Comparison of ENCODE assay signal across 19 cellular contexts in the genomic region with DNA sequence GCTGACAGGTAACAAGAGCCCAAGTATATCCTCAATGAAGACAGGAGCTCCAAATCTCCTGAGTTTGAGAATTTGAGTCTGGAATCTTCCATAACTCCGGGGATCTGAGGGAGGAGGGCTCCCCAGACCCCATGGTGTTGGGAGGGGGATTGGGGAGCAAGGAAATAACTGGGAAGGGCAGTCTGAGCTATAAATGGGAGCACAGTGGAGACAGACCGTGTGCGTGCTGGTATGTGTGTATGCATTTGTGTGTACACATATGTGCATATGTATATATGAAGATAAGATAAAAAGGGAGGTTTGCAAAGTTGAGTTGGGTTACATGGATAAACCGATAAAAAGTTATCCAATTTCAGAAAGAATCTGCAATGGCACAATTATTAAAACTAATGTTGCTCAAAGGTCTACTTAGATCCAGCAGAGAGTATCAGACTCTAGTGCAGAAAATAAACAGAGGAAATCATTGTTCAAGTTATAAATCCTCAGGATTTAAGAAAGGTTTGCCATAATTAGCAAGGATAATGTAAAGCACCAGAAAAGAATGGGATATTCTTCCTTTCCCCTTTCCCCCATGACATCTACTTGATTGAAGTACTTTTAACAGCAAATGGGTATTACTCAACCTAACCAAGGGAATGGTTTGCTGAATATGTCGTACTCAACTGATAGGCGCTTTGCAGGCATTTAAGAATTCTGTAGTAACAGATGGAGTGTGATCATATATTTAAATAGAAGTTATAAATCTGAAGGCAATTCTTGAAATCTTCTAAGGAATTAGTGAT. TPM values are rescaled to one million over a fixed set of nuclear protein-coding genes. Genes with fewer than 3 reads are reported as not detected.
DNase-seq lines count a peak whose midpoint lies in the region; ATAC-seq and TF ChIP-seq lines count a peak whose summit lies in the region.
"Had no signal": no experiment of that assay in that cellular context is flagged by ENCODE, and none has a peak within 500 bp of the region (broad histone marks: within the 10 kb centered on the region; RNA-seq: fewer than 3 reads in every experiment).

No MANE protein-coding gene starts in this region.

- intact Hi-C loops in Right ventricle myocardium superior (cut with DNase I), result no loop called here

- no peaks in the 10 kb centered on the region for H3K36me3 Mint-ChIP-seq in nephron progenitor cell (ENCODE audit: low read depth)
- no peaks in the 10 kb centered on the region for H3K36me3 Mint-ChIP-seq in activated naive CD4-positive, alpha-beta T cell treated with anti-CD3 and anti-CD28 coated beads, Interleukin-2, amount 50 U/mL, for 72 hours

- ATAC-seq in Right ventricle myocardium superior (ENCODE audit: poor library complexity) (no peak), HG02759 (IDR thresholded peaks at IDR 0.05; ENCODE audit: unreplicated experiment) (no peak)
- no peak for ATAC-seq in activated naive CD4-positive, alpha-beta T cell treated with anti-CD3 and anti-CD28 coated beads, Interleukin-2, amount 50 U/mL, for 72 hours
- ATAC-seq: Panc1 had no signal

- H3K4me1 Mint-ChIP-seq in nephron progenitor cell, result peaks cover 64% of the 10 kb centered on the region

- H3K4me3 ChIP-seq in right atrium auricular region (peak overlapping the region; percentile 66 to 75), esophagus (ENCODE audit: low read depth in 1 of 2, low read length in 2 of 2) (peak overlapping the region in 1 of 2 donors; percentile 74), urinary bladder (ENCODE audit: low read depth, low read length) (peak overlapping the region; percentile 88)

- H3K9me3 ChIP-seq in right atrium auricular region, result no peaks in the 10 kb centered on the region
- H3K9me3 ChIP-seq in esophagus (ENCODE audit: control insufficient read depth in 2 of 2, insufficient read depth in 1 of 2, low read depth in 1 of 2, low read length in 1 of 2), result no peaks in the 10 kb centered on the region
- H3K9me3 ChIP-seq: SK-N-SH had no signal

- no peaks in the 10 kb centered on the region for H3K9me3 Mint-ChIP-seq in nephron progenitor cell
- H3K9me3 Mint-ChIP-seq in activated naive CD4-positive, alpha-beta T cell treated with anti-CD3 and anti-CD28 coated beads, Interleukin-2, amount 50 U/mL, for 72 hours, result no peaks in the 10 kb centered on the region

- peak overlapping the region; percentile 26 for H3K27ac Mint-ChIP-seq in nephron progenitor cell
- H3K27ac Mint-ChIP-seq in activated naive CD4-positive, alpha-beta T cell treated with anti-CD3 and anti-CD28 coated beads, Interleukin-2, amount 50 U/mL, for 72 hours, result no peak overlapping the region

- H3K4me3 Mint-ChIP-seq in nephron progenitor cell, result peak overlapping the region; percentile 93

- H3K27me3 Mint-ChIP-seq in nephron progenitor cell (ENCODE audit: low read depth, poor library complexity), result no peaks in the 10 kb centered on the region

- H3K4me1 ChIP-seq in right atrium auricular region (peaks cover 0 to 9% of the 10 kb centered on the region in 2 donors), esophagus (ENCODE audit: control insufficient read depth in 2 of 2, insufficient read depth in 2 of 2, low read length in 1 of 2) (no peaks in the 10 kb centered on the region), urinary bladder (ENCODE audit: insufficient read depth) (peaks cover 3% of the 10 kb centered on the region)

- WGBS in esophagus, 2 donors, result 47 to 70% methylated on average over 6 of the region's 6 CpGs
- 73% methylated on average over 6 of the region's 6 CpGs for WGBS in urinary bladder

- H3K36me3 ChIP-seq in right atrium auricular region, result no peaks in the 10 kb centered on the region
- peaks cover 0 to 3% of the 10 kb centered on the region in 2 donors for H3K36me3 ChIP-seq in esophagus (ENCODE audit: control insufficient read depth in 2 of 2, insufficient read depth in 2 of 2, low read length in 1 of 2)
- H3K36me3 ChIP-seq in urinary bladder (ENCODE audit: insufficient read depth), result no peaks in the 10 kb centered on the region

- peak overlapping the region in 1 of 2 donors; percentile 83 for H3K27ac ChIP-seq in right atrium auricular region
- peak overlapping the region; percentile 3 to 34 for H3K27ac ChIP-seq in esophagus (ENCODE audit: low read depth in 2 of 2, low read length in 1 of 2)
- H3K27ac ChIP-seq in urinary bladder (ENCODE audit: low read depth), result no peak overlapping the region
- H3K27ac ChIP-seq: epithelial cell of prostate, HL-60 had no signal

- TF ChIP-seq CTCF in right atrium auricular region (IDR thresholded peaks at IDR 0.05) (no peak), nephron progenitor cell (IDR thresholded peaks at IDR 0.05) (no peak)

- DNase-seq in right atrium auricular region (ENCODE audit: low spot score), result no peak
- no peak for DNase-seq in Right ventricle myocardium superior
- DNase-seq in nephron progenitor cell, result no peak
- DNase-seq in activated naive CD4-positive, alpha-beta T cell treated with anti-CD3 and anti-CD28 coated beads, Interleukin-2, amount 50 U/mL, for 72 hours (ENCODE audit: low spot score in 2 of 2), result no peak
- DNase-seq in A172 (ENCODE audit: low spot score), result no peak
- DNase-seq: ACHN, cortex of kidney, islet precursor cell, KG1, NCI-H1092, nucleus accumbens, SK-N-SH, small intestine had no signal

- H3K27me3 ChIP-seq in right atrium auricular region (no peaks in the 10 kb centered on the region), esophagus (ENCODE audit: control insufficient read depth in 1 of 2, insufficient read depth in 2 of 2, low read length in 2 of 2) (no peaks in the 10 kb centered on the region)

RNA-seq across cellular contexts. Expression of a gene that starts 2.5 kb away (rescaled TPM):
- total RNA-seq in right atrium auricular region (10 to 100 TPM; 53.3 to 73.2 TPM), Right ventricle myocardium superior (27.0 TPM), urinary bladder (70.8 TPM)
- polyA plus RNA-seq in esophagus (10 to 100 TPM; 16.2 to 43.1 TPM), urinary bladder (200 TPM)
- total RNA-seq in activated naive CD4-positive, alpha-beta T cell treated with anti-CD3 and anti-CD28 coated beads, Interleukin-2, amount 50 U/mL, for 72 hours, result not detected
- total RNA-seq in A172 (2014; rRNA removed; shearing (Covaris generic)), result not detected in 2 replicates

Comparison
In these comparisons a context has a peak if more than half of its experiments do, and no peak if none do; other contexts are left out.
1. RNA of a gene that starts 2.5 kb away (total RNA-seq): 53.3 to 73.2 TPM in right atrium auricular region, 70.8 TPM in urinary bladder (single experiment) and 27.0 TPM in Right ventricle myocardium superior (single experiment); not detected in A172 and not detected in activated naive CD4-positive, alpha-beta T cell treated with anti-CD3 and anti-CD28 coated beads, Interleukin-2, amount 50 U/mL, for 72 hours; every median in the first group is over 10 times any median in the second.